Comparison of ENCODE assay signal across 23 cellular contexts in the genomic region with DNA sequence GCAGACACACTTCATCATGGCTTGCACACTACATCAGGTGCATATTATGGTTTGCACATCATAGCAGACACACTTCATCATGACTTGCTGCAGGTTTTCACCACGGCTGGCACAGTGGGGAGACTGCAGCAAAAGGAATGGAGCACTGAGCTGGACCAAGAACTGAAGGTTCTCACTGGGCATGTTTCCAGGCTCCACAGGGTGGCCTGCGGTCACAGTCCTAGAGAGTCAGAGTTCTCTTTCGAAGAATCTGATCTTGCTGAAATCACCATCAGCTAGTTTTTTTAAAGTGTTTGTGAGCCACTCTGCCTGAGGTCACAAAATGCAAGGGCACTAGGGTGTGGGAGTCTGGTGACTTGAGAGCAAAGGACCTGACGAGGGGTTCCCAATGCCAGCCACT.
"Had no signal": no experiment of that assay in that cellular context is flagged by ENCODE, and none has a peak within 500 bp of the region (broad histone marks: within the 10 kb centered on the region; RNA-seq: fewer than 3 reads in every experiment).

No MANE protein-coding gene starts in this region.

- H3K27ac ChIP-seq: adrenal gland, body of pancreas, dorsolateral prefrontal cortex, epithelial cell of prostate, tibial artery had no signal

- H3K27me3 ChIP-seq: adrenal gland, body of pancreas, tibial artery had no signal

- H3K4me1 ChIP-seq: adrenal gland, body of pancreas, tibial artery had no signal

- H3K27ac Mint-ChIP-seq: activated B cell treated with CpG ODN at 0.5 μM for 24 hours; activated naive CD4-positive, alpha-beta T cell treated with anti-CD3 and anti-CD28 coated beads, Interleukin-2, amount 50 U/mL, for 24 hours; activated T-cell treated with anti-CD3 and anti-CD28 coated beads, Interleukin-2, amount 50 U/mL, for 72 hours; T-cell had no signal

- H3K4me1 Mint-ChIP-seq: activated B cell treated with CpG ODN at 0.5 μM for 24 hours; activated naive CD4-positive, alpha-beta T cell treated with anti-CD3 and anti-CD28 coated beads, Interleukin-2, amount 50 U/mL, for 24 hours; T-cell had no signal

- H3K4me3 ChIP-seq: adrenal gland, body of pancreas, dorsolateral prefrontal cortex, tibial artery had no signal

- DNase-seq: activated B cell treated with CpG ODN at 0.5 μM for 24 hours; activated CD8-positive, alpha-beta memory T cell treated with anti-CD3 and anti-CD28 coated beads for 24 hours; activated gamma-delta T cell; activated T-cell treated with anti-CD3 and anti-CD28 coated beads, Interleukin-2, amount 50 U/mL, for 72 hours; adrenal gland; body of pancreas; dorsolateral prefrontal cortex; foreskin melanocyte; glutamatergic neuron; hippocampal formation; islet precursor cell; left colon; occipital lobe; posterior cingulate gyrus; stimulated activated CD4-positive, alpha-beta T cell treated with anti-CD3 and anti-CD28 coated beads, Interleukin-12 subunit alpha, Interleukin-12 subunit beta, amount 100 ng/mL, for 4 hours; stimulated activated CD4-positive, alpha-beta T cell treated with anti-CD3 and anti-CD28 coated beads, Interleukin-1b, Interleukin-23, amount 100 ng/mL, for 48 hours; stimulated activated CD8-positive, alpha-beta memory T cell treated with anti-CD3 and anti-CD28 coated beads, Interleukin-4, amount 100 ng/mL, for 48 hours; stimulated activated naive CD4-positive, alpha-beta T cell; substantia nigra; T-cell; tibial artery had no signal

- H3K36me3 ChIP-seq: adrenal gland, tibial artery had no signal

- H3K9me3 Mint-ChIP-seq: activated B cell treated with CpG ODN at 0.5 μM for 24 hours; activated naive CD4-positive, alpha-beta T cell treated with anti-CD3 and anti-CD28 coated beads, Interleukin-2, amount 50 U/mL, for 24 hours; activated T-cell treated with anti-CD3 and anti-CD28 coated beads, Interleukin-2, amount 50 U/mL, for 72 hours; T-cell had no signal

- H3K9me3 ChIP-seq: adrenal gland, body of pancreas, tibial artery had no signal

- H3K4me3 Mint-ChIP-seq: activated B cell treated with CpG ODN at 0.5 μM for 24 hours; activated naive CD4-positive, alpha-beta T cell treated with anti-CD3 and anti-CD28 coated beads, Interleukin-2, amount 50 U/mL, for 24 hours; activated T-cell treated with anti-CD3 and anti-CD28 coated beads, Interleukin-2, amount 50 U/mL, for 72 hours; T-cell had no signal

- H3K36me3 Mint-ChIP-seq: activated naive CD4-positive, alpha-beta T cell treated with anti-CD3 and anti-CD28 coated beads, Interleukin-2, amount 50 U/mL, for 24 hours; T-cell had no signal
